Comparison of ENCODE assay signal across 18 cellular contexts in genomic region chr22:20844055-20845037, GRCh38. TPM values are rescaled to one million over a fixed set of nuclear protein-coding genes. Genes with fewer than 3 reads are reported as not detected.
A peak's percentile ranks its signal among the peaks of the same experiment; 100 is the strongest.
DNase-seq lines count a peak whose midpoint lies in the region; ATAC-seq and TF ChIP-seq lines count a peak whose summit lies in the region.
"Had no signal": no experiment of that assay in that cellular context is flagged by ENCODE, and none has a peak within 500 bp of the region (broad histone marks: within the 10 kb centered on the region; RNA-seq: fewer than 3 reads in every experiment).

No MANE protein-coding gene starts in this region.

- 74% methylated on average over 5 of the region's 5 CpGs for WGBS in hepatocyte (ENCODE audit: low lambda C conversion rate, missing lambda C conversion rate)

- H3K79me2 ChIP-seq in PC-3 (ENCODE audit: low read length) (peaks cover 79% of the 10 kb centered on the region), hepatocyte (peaks cover 94% of the 10 kb centered on the region)

- H3K4me3 Mint-ChIP-seq in type B pancreatic cell, result peak overlapping the region; percentile 30
- H3K4me3 Mint-ChIP-seq: CD4-positive, alpha-beta T cell had no signal

- CTCF ChIA-PET in PC-3 (lab: Charles Lee), result no interaction called here

- ATAC-seq in PC-3 (no peak), HG03457 (IDR thresholded peaks at IDR 0.05; ENCODE audit: unreplicated experiment) (no peak)
- ATAC-seq: GM12878, Panc1 had no signal

- H3K27me3 Mint-ChIP-seq in type B pancreatic cell, result no peaks in the 10 kb centered on the region
- H3K27me3 Mint-ChIP-seq: CD4-positive, alpha-beta T cell had no signal

- H3K27me3 ChIP-seq in PC-3 (ENCODE audit: low read length), result no peaks in the 10 kb centered on the region
- no peaks in the 10 kb centered on the region for H3K27me3 ChIP-seq in hepatocyte
- H3K27me3 ChIP-seq: BE2C, SJCRH30 had no signal

- H3K4me2 ChIP-seq in PC-3 (ENCODE audit: low read length) (peak overlapping the region; percentile 29), hepatocyte (no peak overlapping the region)
- H3K4me2 ChIP-seq: KMS-11 had no signal

- intact Hi-C loops in PC-3 (cut with micrococcal nuclease), result no loop called here

- H3K36me3 Mint-ChIP-seq in type B pancreatic cell, result no peaks in the 10 kb centered on the region

- H3K27ac ChIP-seq in PC-3 (ENCODE audit: low read length), result no peak overlapping the region
- peak overlapping the region; percentile 20 for H3K27ac ChIP-seq in hepatocyte
- H3K27ac ChIP-seq: KMS-11, SJCRH30 had no signal

- H3K9me2 ChIP-seq in PC-3 (replicated peaks; ENCODE audit: low read length), result no peaks in the 10 kb centered on the region
- no peaks in the 10 kb centered on the region for H3K9me2 ChIP-seq in hepatocyte (replicated peaks; ENCODE audit: insufficient read depth)

- peak; percentile 10 for DNase-seq in activated CD8-positive, alpha-beta memory T cell treated with anti-CD3 and anti-CD28 coated beads, Interleukin-2, amount 50 U/mL, for 48 hours
- DNase-seq in activated CD8-positive, alpha-beta memory T cell treated with anti-CD3 and anti-CD28 coated beads, Interleukin-2, amount 50 U/mL, for 4 hours, result no peak
- DNase-seq in PC-3, result no peak
- no peak for DNase-seq in hepatocyte (ENCODE audit: low spot score)
- no peak for DNase-seq in type B pancreatic cell (ENCODE audit: extremely low spot score, unreplicated experiment)
- no peak for DNase-seq in stimulated activated naive CD4-positive, alpha-beta T cell (lab: John Stamatoyannopoulos, UW)
- no peak for DNase-seq in GM13977 (ENCODE audit: low spot score)
- DNase-seq: BE2C; CD4-positive, alpha-beta T cell; NCI-H1417 treated with DMSO at 0.1 percent for 48 hours; NCI-H187 treated with DMSO at 0.1 percent for 48 hours; NCI-H2227 treated with DMSO at 0.1 percent for 48 hours; NCI-H524 treated with DMSO at 0.1 percent for 48 hours; SJCRH30 had no signal

- no TSS peak for BruUV-seq in PC-3 (replicated peaks; lab: Mats Ljungman, UMichigan)

- in situ Hi-C loops in GM13977 (cut with MboI; ENCODE audit: low pct_unique_long_range_greater_than_20kb, low sequenced_read_pairs, unreplicated experiment), result no loop called here

- no peaks in the 10 kb centered on the region for H4K20me1 ChIP-seq in PC-3 (ENCODE audit: low read length)
- H4K20me1 ChIP-seq in hepatocyte (ENCODE audit: insufficient read depth, poor library complexity, severe bottlenecking), result peaks cover 44% of the 10 kb centered on the region

- TF ChIP-seq CTCF in PC-3 (conservative IDR thresholded peaks at IDR 0.05; ENCODE audit: low read depth, low read length) (no peak), hepatocyte (IDR thresholded peaks at IDR 0.05; ENCODE audit: poor library complexity) (no peak), type B pancreatic cell (conservative IDR thresholded peaks at IDR 0.05) (no peak), GM13977 (IDR thresholded peaks at IDR 0.05; ENCODE audit: extremely low read depth, insufficient read depth, missing control alignments) (no peak)

- H3K4me1 Mint-ChIP-seq in type B pancreatic cell (ENCODE audit: unreplicated experiment), result peaks cover 32% of the 10 kb centered on the region

- H2AFZ ChIP-seq in PC-3 (ENCODE audit: low read length), result no peak overlapping the region
- H2AFZ ChIP-seq in hepatocyte, result no peak overlapping the region

- H3K4me1 ChIP-seq in PC-3 (ENCODE audit: insufficient read depth, low read length) (peaks cover 11% of the 10 kb centered on the region), hepatocyte (ENCODE audit: insufficient read depth) (peaks cover 16% of the 10 kb centered on the region)
- H3K4me1 ChIP-seq: BE2C had no signal

- POLR2A ChIA-PET in PC-3 (lab: Charles Lee; ENCODE audit: unreplicated experiment), result no interaction called here

- no peaks in the 10 kb centered on the region for H3K9me3 Mint-ChIP-seq in type B pancreatic cell
- H3K9me3 Mint-ChIP-seq: CD4-positive, alpha-beta T cell had no signal

- H3K9ac ChIP-seq in PC-3 (ENCODE audit: low read length), result no peak overlapping the region
- H3K9ac ChIP-seq: KMS-11 had no signal

- H3K9me3 ChIP-seq in PC-3 (ENCODE audit: low read length) (no peaks in the 10 kb centered on the region), hepatocyte (ENCODE audit: low read depth) (no peaks in the 10 kb centered on the region)
- H3K9me3 ChIP-seq: BE2C, SJCRH30 had no signal

- H3K36me3 ChIP-seq in PC-3 (ENCODE audit: low read depth, low read length), result no peaks in the 10 kb centered on the region
- H3K36me3 ChIP-seq in hepatocyte (replicated peaks; ENCODE audit: insufficient read depth, low read depth), result no peaks in the 10 kb centered on the region
- H3K36me3 ChIP-seq: BE2C, SJCRH30 had no signal

- no peaks in the 10 kb centered on the region for H3F3A ChIP-seq in PC-3 (ENCODE audit: low read length, unreplicated experiment)

- peak overlapping the region; percentile 61 for H3K27ac Mint-ChIP-seq in type B pancreatic cell
- H3K27ac Mint-ChIP-seq: CD4-positive, alpha-beta T cell had no signal

- H3K4me3 ChIP-seq in PC-3 (ENCODE audit: low read length) (no peak overlapping the region), hepatocyte (no peak overlapping the region)
- H3K4me3 ChIP-seq: GM12878, SJCRH30 had no signal

RNA-seq across cellular contexts. Expression of gene PI4KA, which starts 14.3 kb away (rescaled TPM):
- total RNA-seq in PC-3 (2014; rRNA removed) (39.7 and 61.5 TPM in 2 replicates), hepatocyte (59.1 and 62.2 TPM in 2 replicates), type B pancreatic cell (ENCODE audit: low replicate concordance) (119 and 120 TPM in 2 replicates)
- polyA plus RNA-seq in hepatocyte, result 75.7 and 80.5 TPM in 2 replicates

RNA-seq across cellular contexts. Expression of gene SNAP29, which starts 14.5 kb away (rescaled TPM):
- total RNA-seq in PC-3 (2014; rRNA removed), result 12.3 and 23.9 TPM in 2 replicates
- 14.5 and 15.7 TPM in 2 replicates for total RNA-seq in hepatocyte
- polyA plus RNA-seq in hepatocyte, result 34.3 and 41.0 TPM in 2 replicates
- 19.0 and 20.4 TPM in 2 replicates for total RNA-seq in type B pancreatic cell (ENCODE audit: low replicate concordance)
